ENCODE assay signal across 1 cellular context in genomic region chr17:82914375-82914774, GRCh38.
TF ChIP-seq lines count a peak whose summit lies in the region.

No MANE protein-coding gene starts in this region.

TF ChIP-seq in GM23338, 12 proteins besides CTCF, POLR2A, EP300 and RAD21 (continued from another document):
- TF ChIP-seq ZNF462 (CRISPR knock-in tag; IDR thresholded peaks at IDR 0.05) (no peak), CREB1 (CRISPR knock-in tag; IDR thresholded peaks at IDR 0.05; ENCODE audit: low read depth) (no peak), EZH2 (IDR thresholded peaks at IDR 0.05; ENCODE audit: low read depth, unreplicated experiment) (no peak), REST (IDR thresholded peaks at IDR 0.05; ENCODE audit: unreplicated experiment) (no peak)
TF ChIP-seq in GM23338: peak in this region for 0.
